In the genomic region with DNA sequence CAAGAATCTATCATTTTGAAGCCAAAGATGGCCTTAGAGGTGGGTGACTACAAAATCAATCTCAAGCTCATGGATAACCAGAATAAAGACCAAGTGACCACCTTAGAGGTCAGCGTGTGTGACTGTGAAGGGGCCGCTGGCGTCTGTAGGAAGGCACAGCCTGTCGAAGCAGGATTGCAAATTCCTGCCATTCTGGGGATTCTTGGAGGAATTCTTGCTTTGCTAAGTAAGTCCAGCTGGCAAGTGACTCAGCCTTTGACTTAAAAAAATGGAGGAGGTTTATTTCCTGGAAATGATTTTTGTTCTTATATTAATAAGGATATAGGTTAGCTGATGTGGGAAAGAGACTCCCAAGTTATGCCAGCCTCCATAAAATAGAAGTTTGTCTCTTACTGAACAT, we compare ENCODE assay signal across 12 cellular contexts. TPM values are rescaled to one million over a fixed set of nuclear protein-coding genes. Genes with fewer than 3 reads are reported as not detected.
A peak's percentile ranks its signal among the peaks of the same experiment; 100 is the strongest.
DNase-seq lines count a peak whose midpoint lies in the region; ATAC-seq and TF ChIP-seq lines count a peak whose summit lies in the region.
"Had no signal": no experiment of that assay in that cellular context is flagged by ENCODE, and none has a peak within 500 bp of the region (broad histone marks: within the 10 kb centered on the region; RNA-seq: fewer than 3 reads in every experiment).

No MANE protein-coding gene starts in this region.

- H2AK5ac ChIP-seq in mesendoderm (ENCODE audit: low read length), result no peak overlapping the region

- H3K4me1 ChIP-seq in endodermal cell (ENCODE audit: control insufficient read depth, insufficient read depth, low read length) (no peaks in the 10 kb centered on the region), mesendoderm (ENCODE audit: control insufficient read depth, low read depth, low read length) (no peaks in the 10 kb centered on the region), tibial nerve (no peaks in the 10 kb centered on the region)

- H3K4me2 ChIP-seq in mesendoderm (ENCODE audit: low read length), result no peak overlapping the region
- H3K4me2 ChIP-seq: KMS-11 had no signal

- H3K27me3 ChIP-seq in endodermal cell (ENCODE audit: control insufficient read depth, insufficient read depth, low read length, poor library complexity, severe bottlenecking) (no peaks in the 10 kb centered on the region), mesendoderm (ENCODE audit: insufficient read depth, low read length, poor library complexity) (no peaks in the 10 kb centered on the region), tibial nerve (no peaks in the 10 kb centered on the region)

- H3K9me3 ChIP-seq in endodermal cell (ENCODE audit: control insufficient read depth, low read length) (peaks cover 7% of the 10 kb centered on the region), tibial nerve (peaks cover 0 to 6% (median 0%) of the 10 kb centered on the region in 4 donors)

- no peak for TF ChIP-seq EP300 in Ishikawa (IDR thresholded peaks at IDR 0.05; ENCODE audit: borderline replicate concordance)
- TF ChIP-seq EP300 in tibial nerve (IDR thresholded peaks at IDR 0.05), result no peak

- no peaks in the 10 kb centered on the region for H3K79me2 ChIP-seq in mesendoderm (ENCODE audit: control insufficient read depth, insufficient read depth, low read length)

- H3K9me3 Mint-ChIP-seq in endodermal cell, result no peaks in the 10 kb centered on the region
- no peaks in the 10 kb centered on the region for H3K9me3 Mint-ChIP-seq in stimulated activated effector memory CD8-positive, alpha-beta T cell treated with anti-CD3 and anti-CD28 coated beads, Interleukin-12 subunit alpha, Interleukin-12 subunit beta, amount 100 ng/mL, for 72 hours
- H3K9me3 Mint-ChIP-seq: CD8-positive, alpha-beta T cell had no signal

- H2BK15ac ChIP-seq in mesendoderm (replicated peaks; ENCODE audit: low read depth), result no peak overlapping the region

- H3K27me3 Mint-ChIP-seq in endodermal cell (ENCODE audit: insufficient read depth), result no peaks in the 10 kb centered on the region

- H3K4me1 Mint-ChIP-seq in endodermal cell, result no peaks in the 10 kb centered on the region
- no peaks in the 10 kb centered on the region for H3K4me1 Mint-ChIP-seq in stimulated activated effector memory CD8-positive, alpha-beta T cell treated with anti-CD3 and anti-CD28 coated beads, Interleukin-12 subunit alpha, Interleukin-12 subunit beta, amount 100 ng/mL, for 72 hours

- no peak overlapping the region for H3K23ac ChIP-seq in mesendoderm (ENCODE audit: low read length)

- peak overlapping the region; percentile 64 for H3K27ac Mint-ChIP-seq in endodermal cell
- H3K27ac Mint-ChIP-seq in stimulated activated effector memory CD8-positive, alpha-beta T cell treated with anti-CD3 and anti-CD28 coated beads, Interleukin-12 subunit alpha, Interleukin-12 subunit beta, amount 100 ng/mL, for 72 hours, result no peak overlapping the region
- H3K27ac Mint-ChIP-seq: CD8-positive, alpha-beta T cell had no signal

- TF ChIP-seq POLR2A in tibial nerve (IDR thresholded peaks at IDR 0.05), result no peak

- no peak overlapping the region for H3K4me3 ChIP-seq in endodermal cell (ENCODE audit: low read length)
- no peak overlapping the region for H3K4me3 ChIP-seq in mesendoderm (ENCODE audit: low read length)
- H3K4me3 ChIP-seq in tibial nerve, result no peak overlapping the region
- H3K4me3 ChIP-seq: GM12878 had no signal

- WGBS in endodermal cell (ENCODE audit: insufficient coverage in 1 of 2, insufficient read length in 1 of 2), 2 experiments, result 65 to 74% methylated on average over 4 of the region's 4 CpGs
- no CpG with 5 or more reads among the region's 4 CpGs for WGBS in mesendoderm (ENCODE audit: extremely low coverage, insufficient coverage, low lambda C conversion rate)
- 30 to 48% methylated on average over 4 of the region's 4 CpGs for WGBS in tibial nerve, 2 donors

- no peak overlapping the region for H2BK5ac ChIP-seq in mesendoderm (ENCODE audit: low read length)

- no peak overlapping the region for H3K56ac ChIP-seq in mesendoderm (ENCODE audit: low read length)

- TF ChIP-seq CTCF in AG09319 (IDR thresholded peaks at IDR 0.05; ENCODE audit: low read depth, low read length) (no peak), endodermal cell (conservative IDR thresholded peaks at IDR 0.05) (no peak), tibial nerve (IDR thresholded peaks at IDR 0.05) (no peak)

- no peak overlapping the region for H3K4ac ChIP-seq in mesendoderm (ENCODE audit: low read depth, low read length)

- no peak overlapping the region for H3K27ac ChIP-seq in endodermal cell (ENCODE audit: low read depth, low read length)
- H3K27ac ChIP-seq in mesendoderm (ENCODE audit: low read depth, low read length), result no peak overlapping the region
- no peak overlapping the region for H3K27ac ChIP-seq in tibial nerve
- H3K27ac ChIP-seq: KMS-11 had no signal

- no peak for ATAC-seq in stimulated activated effector memory CD8-positive, alpha-beta T cell treated with anti-CD3 and anti-CD28 coated beads, Interleukin-12 subunit alpha, Interleukin-12 subunit beta, amount 100 ng/mL, for 72 hours
- ATAC-seq in HG03571 (IDR thresholded peaks at IDR 0.05; ENCODE audit: unreplicated experiment), result no peak
- ATAC-seq: CD8-positive, alpha-beta T cell; GM12878 had no signal

- TF ChIP-seq RAD21 in Ishikawa (IDR thresholded peaks at IDR 0.05; ENCODE audit: low read depth), result no peak

- H3K4me3 Mint-ChIP-seq in endodermal cell, result no peak overlapping the region
- no peak overlapping the region for H3K4me3 Mint-ChIP-seq in stimulated activated effector memory CD8-positive, alpha-beta T cell treated with anti-CD3 and anti-CD28 coated beads, Interleukin-12 subunit alpha, Interleukin-12 subunit beta, amount 100 ng/mL, for 72 hours
- H3K4me3 Mint-ChIP-seq: CD8-positive, alpha-beta T cell had no signal

- H3K36me3 Mint-ChIP-seq in endodermal cell (ENCODE audit: low read depth), result peaks cover 62% of the 10 kb centered on the region
- H3K36me3 Mint-ChIP-seq in stimulated activated effector memory CD8-positive, alpha-beta T cell treated with anti-CD3 and anti-CD28 coated beads, Interleukin-12 subunit alpha, Interleukin-12 subunit beta, amount 100 ng/mL, for 72 hours, result no peaks in the 10 kb centered on the region
- H3K36me3 Mint-ChIP-seq: CD8-positive, alpha-beta T cell had no signal

- no peaks in the 10 kb centered on the region for H3K79me1 ChIP-seq in mesendoderm (ENCODE audit: low read length)

- H3K36me3 ChIP-seq in endodermal cell (ENCODE audit: control insufficient read depth, insufficient read depth, low read length), result no peaks in the 10 kb centered on the region
- peaks cover 8% of the 10 kb centered on the region for H3K36me3 ChIP-seq in mesendoderm (ENCODE audit: control insufficient read depth, insufficient read depth, low read length)
- no peaks in the 10 kb centered on the region for H3K36me3 ChIP-seq in tibial nerve

- DNase-seq in AG09319 (ENCODE audit: extremely low read depth, low read depth) (peak; percentile 56), endodermal cell (peak; percentile 68), mesendoderm (peak; percentile 94), C1 segment of cervical spinal cord (lab: John Stamatoyannopoulos, UW) (no peak), tibial nerve (ENCODE audit: low spot score in 2 of 2) (no peak)
- DNase-seq in stimulated activated effector memory CD8-positive, alpha-beta T cell treated with anti-CD3 and anti-CD28 coated beads, Interleukin-12 subunit alpha, Interleukin-12 subunit beta, amount 100 ng/mL, for 72 hours (ENCODE audit: low spot score in 2 of 2), result no peak
- DNase-seq: activated naive CD4-positive, alpha-beta T cell; CD8-positive, alpha-beta T cell had no signal

- no peak overlapping the region for H3K18ac ChIP-seq in mesendoderm (ENCODE audit: low read length)

- no peak overlapping the region for H2BK120ac ChIP-seq in mesendoderm (ENCODE audit: low read depth, low read length)

- H4K8ac ChIP-seq in mesendoderm (ENCODE audit: low read depth, low read length), result no peak overlapping the region

- H3K9ac ChIP-seq in endodermal cell (ENCODE audit: extremely low read depth, low read length, poor library complexity, severe bottlenecking) (no peak overlapping the region), mesendoderm (ENCODE audit: low read length) (no peak overlapping the region)
- H3K9ac ChIP-seq: KMS-11 had no signal

- no peak overlapping the region for H4K5ac ChIP-seq in mesendoderm (ENCODE audit: low read length)

TF ChIP-seq in Ishikawa, 13 proteins besides CTCF, POLR2A, EP300 and RAD21:
- TF ChIP-seq TEAD4 (IDR thresholded peaks at IDR 0.05) (peak; percentile 83), CREB1 (IDR thresholded peaks at IDR 0.05; ENCODE audit: low read depth) (no peak)

RNA-seq across cellular contexts. Expression of gene TANGO6, which starts 19.9 kb away (rescaled TPM):
- total RNA-seq in endodermal cell (10 to 100 TPM in 1 of 2 donors, 1 to 10 TPM in 1; 9.6 to 15.3 TPM), tibial nerve (10 to 100 TPM; 18.4 to 36.0 (median 23.3) TPM)
- 6.4 TPM for polyA plus RNA-seq in endodermal cell (2013, experiment 1 of 2)
- 6.0 TPM for polyA plus RNA-seq in endodermal cell (2013, experiment 2 of 2)
- 7.1 TPM for polyA plus RNA-seq in mesendoderm (2013, experiment 1 of 2)
- polyA plus RNA-seq in mesendoderm (2013, experiment 2 of 2), result 7.3 TPM

Comparison
In these comparisons a context has a peak if more than half of its experiments do, and no peak if none do; other contexts are left out.
1. DNase-seq: peak in AG09319 (single experiment), endodermal cell (single experiment) and mesendoderm (single experiment); none in C1 segment of cervical spinal cord (0 of 14), tibial nerve (0 of 2) and stimulated activated effector memory CD8-positive, alpha-beta T cell treated with anti-CD3 and anti-CD28 coated beads, Interleukin-12 subunit alpha, Interleukin-12 subunit beta, amount 100 ng/mL, for 72 hours (0 of 2).